ENCODE assay signal across 8 cellular contexts in the genomic region with DNA sequence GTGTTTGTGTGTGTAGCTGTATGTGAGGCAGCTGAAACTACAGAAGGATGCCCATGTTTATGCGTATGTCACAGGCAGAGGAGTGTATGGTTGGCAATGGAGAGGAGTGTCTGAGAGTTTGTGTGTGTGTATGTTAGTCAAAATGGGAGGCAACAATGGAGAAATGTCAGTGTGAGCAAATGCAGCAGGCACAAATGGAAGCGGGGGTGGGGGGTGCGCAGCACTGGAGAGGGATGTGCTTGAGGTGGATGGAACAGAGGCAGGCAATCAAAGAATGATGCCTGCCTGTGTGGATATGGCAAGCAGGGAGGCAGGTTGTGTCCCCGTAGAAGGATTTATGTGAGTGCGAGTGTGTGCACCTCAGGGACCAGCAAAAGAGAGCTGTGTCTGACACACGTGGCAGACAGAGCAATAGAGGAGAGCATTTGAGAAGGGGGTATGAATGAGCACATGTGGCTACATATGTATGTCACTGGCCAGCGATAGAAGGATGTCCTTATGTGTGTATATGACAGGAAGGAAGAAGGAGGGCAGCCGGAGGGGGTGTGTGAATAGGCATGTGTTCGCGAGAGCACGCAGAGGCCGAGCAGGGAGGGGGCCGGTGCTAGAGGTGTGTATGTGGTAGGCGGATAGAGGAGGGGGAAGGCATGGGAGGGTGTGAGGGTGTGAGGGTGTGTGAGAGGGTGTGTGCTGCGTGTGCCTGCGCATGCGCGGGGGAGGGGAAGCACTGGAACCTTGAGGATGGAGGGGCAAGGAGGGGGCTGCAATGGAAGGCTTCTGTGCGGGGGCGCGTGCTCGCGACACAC. TPM values are rescaled to one million over a fixed set of nuclear protein-coding genes. Genes with fewer than 3 reads are reported as not detected.
DNase-seq lines count a peak whose midpoint lies in the region; ATAC-seq, FAIRE-seq and TF ChIP-seq lines count a peak whose summit lies in the region.

No MANE protein-coding gene starts in this region.

- no peak for TF ChIP-seq RAD21 in K562 (CRISPR knock-in tag; conservative IDR thresholded peaks at IDR 0.05 in 1 of 2, IDR thresholded peaks at IDR 0.05 in 1 of 2)

- POLR2A ChIA-PET in K562 (lab: Yijun Ruan, JAX) = no interaction called here

- H3K79me2 ChIP-seq in K562 (ENCODE audit: control insufficient read depth, insufficient read depth, low read length) = no peaks in the 10 kb centered on the region

- TF ChIP-seq CTCF in K562 (IDR thresholded peaks at IDR 0.05 in 2 of 3, conservative IDR thresholded peaks at IDR 0.05 in 1 of 3; ENCODE audit: insufficient read depth in 2 of 3, low read depth in 1 of 3, low read length in 3 of 3) = no peak

- DNase-seq in T-helper 22 cell (ENCODE audit: low read depth) (peak; percentile 45), K562 (ENCODE audit: extremely low read depth in 1 of 4, low spot score in 3 of 4) (peak; percentile 17 to 56 (median 44)), iPS-NIHi11 (ENCODE audit: low spot score) (peak; percentile 54), superior temporal gyrus (ENCODE audit: extremely low spot score) (no peak)
- peak; percentile 9 to 26 (median 16) for DNase-seq in stimulated activated CD4-positive, alpha-beta T cell treated with anti-CD3 and anti-CD28 coated beads, Interleukin-12 subunit alpha, Interleukin-12 subunit beta, amount 100 ng/mL, for 48 hours (ENCODE audit: low read depth in 2 of 3, low spot score in 1 of 3)

- H3K9ac ChIP-seq in K562 (ENCODE audit: insufficient read depth in 1 of 2, low read depth in 2 of 2, low read length in 2 of 2) = no peak overlapping the region

- BruUV-seq in K562 (replicated peaks; lab: Mats Ljungman, UMichigan) = no TSS peak

- no peak overlapping the region for H2AFZ ChIP-seq in K562 (ENCODE audit: low read depth, low read length)

- H3K27me3 ChIP-seq in K562 (ENCODE audit: control insufficient read depth in 2 of 2, insufficient read depth in 2 of 2, low read length in 2 of 2) = peaks cover 0 to 10% of the 10 kb centered on the region in 2 experiments; a peak in 1 of 5 replicates

- H3K4me2 ChIP-seq in K562 (ENCODE audit: insufficient read depth, low read length) = no peak overlapping the region

- CTCF ChIA-PET in K562 (lab: Yijun Ruan, JAX; ENCODE audit: low intra/inter-chr PET ratio) = no interaction called here

- in situ Hi-C loops in K562 (cut with MboI) = no loop called here

- FAIRE-seq in K562 (lab: Jason Lieb, UNC) = no peak

- no peaks in the 10 kb centered on the region for H3K9me3 ChIP-seq in K562 (replicated peaks; ENCODE audit: control insufficient read depth, insufficient read depth, low read depth, low read length)

- no peak for TF ChIP-seq EP300 in K562 (IDR thresholded peaks at IDR 0.05; ENCODE audit: low read length)

- no peak overlapping the region for H3K27ac ChIP-seq in K562 (ENCODE audit: extremely low read depth, low read depth, low read length)

- intact Hi-C loops in K562 (cut with micrococcal nuclease) = no loop called here

- peak; percentile 63 for ATAC-seq in GM18511 (IDR thresholded peaks at IDR 0.05; ENCODE audit: unreplicated experiment)
- peak; percentile 76 for ATAC-seq in HG03175 (IDR thresholded peaks at IDR 0.05; ENCODE audit: unreplicated experiment)
- ATAC-seq in K562 = peak; percentile 70
- no peak for ATAC-seq in GM19328 (IDR thresholded peaks at IDR 0.05; ENCODE audit: unreplicated experiment)

- no peaks in the 10 kb centered on the region for H3K9me1 ChIP-seq in K562 (ENCODE audit: control insufficient read depth, insufficient read depth, low read length)

- TF ChIP-seq POLR2A in K562 (conservative IDR thresholded peaks at IDR 0.05) = no peak

- WGBS in K562 (ENCODE audit: insufficient coverage, low coverage, missing lambda C conversion rate) = 36% methylated on average over 7 of the region's 23 CpGs

- H3K36me3 ChIP-seq in K562 (ENCODE audit: control insufficient read depth, insufficient read depth, low read length) = no peaks in the 10 kb centered on the region; the same call in 2 of the 3 replicates

- H3K4me1 ChIP-seq in K562 (replicated peaks in 1 of 2; ENCODE audit: control insufficient read depth in 2 of 2, insufficient read depth in 2 of 2, low read length in 2 of 2) = peaks cover 0 to 8% of the 10 kb centered on the region in 2 experiments; a peak in 2 of 5 replicates

- H4K20me1 ChIP-seq in K562 (replicated peaks; ENCODE audit: control insufficient read depth, insufficient read depth, low read length) = no peaks in the 10 kb centered on the region

- no peak overlapping the region for H3K4me3 ChIP-seq in K562

TF ChIP-seq in K562, 482 proteins besides CTCF, POLR2A, EP300 and RAD21:
- TF ChIP-seq SMARCA4 (IDR thresholded peaks at IDR 0.05) (no peak), NRF1 (conservative IDR thresholded peaks at IDR 0.05 in 1 of 2, IDR thresholded peaks at IDR 0.05 in 1 of 2) (peak; percentile 82 to 85)

RNA-seq across cellular contexts. Expression of a gene that starts 1.1 kb away (rescaled TPM):
- 1.6 and 4.7 TPM in 2 replicates for total RNA-seq in K562 (2011; cell fraction: chromatin; rRNA removed; ENCODE audit: low replicate concordance)
- 0.92 and 1.3 TPM in 2 replicates for total RNA-seq in K562 (2011; cell fraction: nucleolus; rRNA removed)
- total RNA-seq in K562 (2011; cell fraction: nucleoplasm; rRNA removed) = 2.5 and 2.9 TPM in 2 replicates
- total RNA-seq in K562 (2014; rRNA removed) (3.9 and 4.3 TPM in 2 replicates), K562 (2014; rRNA removed; fragmentation: Illumina TruSeq; extraction: Trizol) (5.7 and 6.0 TPM in 2 replicates), K562 (2015; rRNA removed; fragmentation: Illumina TruSeq; extraction: Trizol) (4.0 TPM in 2 replicates), K562 (2021) (4.0 and 4.1 TPM in 2 replicates)
- polyA plus RNA-seq in K562 (2011; rRNA removed) (2.8 and 3.3 TPM in 2 replicates), K562 (2014; fragmentation: Illumina TruSeq; extraction: Trizol) (4.7 and 6.0 TPM in 2 replicates), K562 (2014; fragmentation: Nextera tagmentation; extraction: Ambion mirVana) (1 to 10 TPM; 1.6 to 1.8 TPM), K562 (2014; rRNA removed) (3.2 and 3.6 TPM in 2 replicates)
- polyA plus RNA-seq in K562 (2011; cell fraction: cytosol; rRNA removed) = 2.9 and 4.0 TPM in 2 replicates
- 2.5 TPM in 2 replicates for polyA plus RNA-seq in K562 (2011; cell fraction: nucleus; rRNA removed)
- 5.0 and 6.4 TPM in 2 replicates for polyA plus RNA-seq in K562 (2012)
- 5.7 and 6.4 TPM in 2 replicates for polyA minus RNA-seq in K562 (2011; rRNA and poly(A)+ RNA removed)
- polyA minus RNA-seq in K562 (2011; cell fraction: cytosol; rRNA and poly(A)+ RNA removed) = 1.8 and 2.1 TPM in 2 replicates
- polyA minus RNA-seq in K562 (2011; cell fraction: nucleus; rRNA and poly(A)+ RNA removed) = 0.81 and 0.89 TPM in 2 replicates
